ENCODE assay signal across 7 cellular contexts in the genomic region with DNA sequence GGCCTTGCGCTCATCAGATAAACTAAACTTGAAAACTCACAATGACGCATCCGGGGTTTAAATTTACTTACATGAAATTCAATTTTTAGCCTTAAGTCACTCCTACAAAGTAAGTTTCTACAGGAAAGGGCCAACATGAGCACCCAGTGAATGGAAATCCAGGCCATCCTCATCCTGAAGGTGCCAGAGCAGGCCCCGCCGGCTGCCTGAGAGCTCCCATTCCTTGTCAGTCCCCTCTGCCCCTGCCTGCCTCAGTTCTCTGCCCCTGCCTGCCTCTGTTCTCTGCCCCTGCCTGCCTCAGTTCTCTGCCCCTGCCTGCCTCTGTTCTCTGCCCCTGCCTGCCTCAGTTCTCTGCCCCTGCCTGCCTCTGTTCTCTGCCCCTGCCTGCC. TPM values are rescaled to one million over a fixed set of nuclear protein-coding genes. Genes with fewer than 3 reads are reported as not detected.
DNase-seq lines count a peak whose midpoint lies in the region; ATAC-seq and TF ChIP-seq lines count a peak whose summit lies in the region.
"Not testable (repeated sequence)": the region's sequence is repeated elsewhere in the genome, so short reads cannot be mapped to it uniquely, and the experiment has no call there.

No MANE protein-coding gene starts in this region.

- DNase-seq in CD4-positive, CD25-positive, alpha-beta regulatory T cell; T-helper 17 cell; activated CD8-positive, alpha-beta T cell treated with anti-CD3 and anti-CD28 coated beads, Interleukin-2, amount 10 ng/mL, durations not matched to agents 7 days and 5 days; activated naive CD8-positive, alpha-beta T cell treated with anti-CD3 and anti-CD28 coated beads, Interleukin-2, amount 10 ng/mL, durations not matched to agents 7 days and 5 days; neural progenitor cell (ENCODE audit: low spot score): not testable (repeated sequence)

- H3K9ac ChIP-seq in neural progenitor cell: not testable (repeated sequence)

- peak overlapping the region; percentile 43 for H3K27ac ChIP-seq in CD4-positive, CD25-positive, alpha-beta regulatory T cell (ENCODE audit: insufficient read depth, low read length, poor library complexity, severe bottlenecking)
- H3K27ac ChIP-seq in DOHH2 (ENCODE audit: low read depth, low read length); neural progenitor cell: not testable (repeated sequence)

- TF ChIP-seq CTCF in DOHH2 (IDR thresholded peaks at IDR 0.05; ENCODE audit: low read depth, low read length, poor library complexity, severe bottlenecking); neural progenitor cell (IDR thresholded peaks at IDR 0.05): not testable (repeated sequence)

- POLR2A ChIA-PET in activated CD8-positive, alpha-beta T cell treated with anti-CD3 and anti-CD28 coated beads, Interleukin-2, amount 10 ng/mL, durations not matched to agents 7 days and 5 days (lab: Charles Lee): interaction anchor here (0.6 to 2.6 kb wide), 2 partner anchors 9 to 17 kb away, joined by 5 to 12 read pairs; a partner anchor contains a TSS
- POLR2A ChIA-PET in activated naive CD8-positive, alpha-beta T cell treated with anti-CD3 and anti-CD28 coated beads, Interleukin-2, amount 10 ng/mL, durations not matched to agents 7 days and 5 days (lab: Charles Lee): interaction anchor here (1.0 to 3.3 kb wide), 2 partner anchors 16 to 18 kb away, joined by 3 to 29 read pairs; a partner anchor contains a TSS

- not testable (repeated sequence) for H3K9me3 Mint-ChIP-seq in CD4-positive, CD25-positive, alpha-beta regulatory T cell; activated CD8-positive, alpha-beta T cell treated with anti-CD3 and anti-CD28 coated beads, Interleukin-2, amount 10 ng/mL, durations not matched to agents 7 days and 5 days (ENCODE audit: insufficient read depth); activated T-helper 17 cell treated with anti-CD3 and anti-CD28 coated beads, Interleukin-2, amount 50 U/mL, for 72 hours; activated naive CD8-positive, alpha-beta T cell treated with anti-CD3 and anti-CD28 coated beads, Interleukin-2, amount 10 ng/mL, durations not matched to agents 7 days and 5 days; neural progenitor cell

- CTCF ChIA-PET in activated CD8-positive, alpha-beta T cell treated with anti-CD3 and anti-CD28 coated beads, Interleukin-2, amount 10 ng/mL, durations not matched to agents 7 days and 5 days (lab: Charles Lee): not testable (repeated sequence)

- peak overlapping the region in 3 of 4 donors; percentile 10 to 62 (median 15) for H3K4me3 Mint-ChIP-seq in CD4-positive, CD25-positive, alpha-beta regulatory T cell
- H3K4me3 Mint-ChIP-seq in T-helper 17 cell: peak overlapping the region; percentile 78
- H3K4me3 Mint-ChIP-seq in activated CD8-positive, alpha-beta T cell treated with anti-CD3 and anti-CD28 coated beads, Interleukin-2, amount 10 ng/mL, durations not matched to agents 7 days and 5 days: peak overlapping the region; percentile 61
- not testable (repeated sequence) for H3K4me3 Mint-ChIP-seq in activated T-helper 17 cell treated with anti-CD3 and anti-CD28 coated beads, Interleukin-2, amount 50 U/mL, for 72 hours; neural progenitor cell
- H3K4me3 Mint-ChIP-seq in activated naive CD8-positive, alpha-beta T cell treated with anti-CD3 and anti-CD28 coated beads, Interleukin-2, amount 10 ng/mL, durations not matched to agents 7 days and 5 days: peak overlapping the region; percentile 78

- H3K4me3 ChIP-seq in CD4-positive, CD25-positive, alpha-beta regulatory T cell (ENCODE audit: low read depth, low read length); neural progenitor cell: not testable (repeated sequence)
- peak overlapping the region; percentile 52; the same call in 1 of the 2 replicates for H3K4me3 ChIP-seq in DOHH2 (ENCODE audit: low read length)

- H3K27me3 ChIP-seq in CD4-positive, CD25-positive, alpha-beta regulatory T cell (ENCODE audit: control insufficient read depth, insufficient read depth, low read length); DOHH2 (ENCODE audit: control insufficient read depth, low read length); neural progenitor cell: not testable (repeated sequence)

- H4K20me1 ChIP-seq in DOHH2 (ENCODE audit: control insufficient read depth, insufficient read depth, low read depth, low read length); neural progenitor cell (ENCODE audit: low read depth): not testable (repeated sequence)

- H3K4me1 Mint-ChIP-seq in CD4-positive, CD25-positive, alpha-beta regulatory T cell: peaks cover 0 to 25% (median 11%) of the 10 kb centered on the region in 4 donors
- H3K4me1 Mint-ChIP-seq in T-helper 17 cell: peaks cover 10% of the 10 kb centered on the region
- peaks cover 35% of the 10 kb centered on the region for H3K4me1 Mint-ChIP-seq in activated CD8-positive, alpha-beta T cell treated with anti-CD3 and anti-CD28 coated beads, Interleukin-2, amount 10 ng/mL, durations not matched to agents 7 days and 5 days (ENCODE audit: low read depth)
- not testable (repeated sequence) for H3K4me1 Mint-ChIP-seq in activated T-helper 17 cell treated with anti-CD3 and anti-CD28 coated beads, Interleukin-2, amount 50 U/mL, for 72 hours; neural progenitor cell
- peaks cover 19% of the 10 kb centered on the region for H3K4me1 Mint-ChIP-seq in activated naive CD8-positive, alpha-beta T cell treated with anti-CD3 and anti-CD28 coated beads, Interleukin-2, amount 10 ng/mL, durations not matched to agents 7 days and 5 days

- not testable (repeated sequence) for H3K27me3 Mint-ChIP-seq in CD4-positive, CD25-positive, alpha-beta regulatory T cell; T-helper 17 cell; activated CD8-positive, alpha-beta T cell treated with anti-CD3 and anti-CD28 coated beads, Interleukin-2, amount 10 ng/mL, durations not matched to agents 7 days and 5 days (ENCODE audit: low read depth); activated T-helper 17 cell treated with anti-CD3 and anti-CD28 coated beads, Interleukin-2, amount 50 U/mL, for 72 hours; activated naive CD8-positive, alpha-beta T cell treated with anti-CD3 and anti-CD28 coated beads, Interleukin-2, amount 10 ng/mL, durations not matched to agents 7 days and 5 days; neural progenitor cell (ENCODE audit: insufficient read depth, low read depth)

- H3K9me2 ChIP-seq in DOHH2 (replicated peaks; ENCODE audit: control insufficient read depth, low read length): not testable (repeated sequence)

- H3K36me3 ChIP-seq in CD4-positive, CD25-positive, alpha-beta regulatory T cell (ENCODE audit: control insufficient read depth, insufficient read depth, low read length); DOHH2 (ENCODE audit: control insufficient read depth, low read length); neural progenitor cell: not testable (repeated sequence)

- H3F3A ChIP-seq in DOHH2 (ENCODE audit: control insufficient read depth, insufficient read depth): peaks cover 16% of the 10 kb centered on the region; the same call in 1 of the 2 replicates
- H3F3A ChIP-seq in neural progenitor cell (ENCODE audit: low read depth): not testable (repeated sequence)

- not testable (repeated sequence) for ATAC-seq in CD4-positive, CD25-positive, alpha-beta regulatory T cell (ENCODE audit: low read depth in 2 of 2); T-helper 17 cell; activated CD8-positive, alpha-beta T cell treated with anti-CD3 and anti-CD28 coated beads, Interleukin-2, amount 10 ng/mL, durations not matched to agents 7 days and 5 days; activated T-helper 17 cell treated with anti-CD3 and anti-CD28 coated beads, Interleukin-2, amount 50 U/mL, for 72 hours (replicated peaks); activated naive CD8-positive, alpha-beta T cell treated with anti-CD3 and anti-CD28 coated beads, Interleukin-2, amount 10 ng/mL, durations not matched to agents 7 days and 5 days (ENCODE audit: low read depth)

- peak overlapping the region; percentile 83 to 98 (median 94) for H3K27ac Mint-ChIP-seq in CD4-positive, CD25-positive, alpha-beta regulatory T cell
- peak overlapping the region; percentile 78 for H3K27ac Mint-ChIP-seq in T-helper 17 cell
- H3K27ac Mint-ChIP-seq in activated CD8-positive, alpha-beta T cell treated with anti-CD3 and anti-CD28 coated beads, Interleukin-2, amount 10 ng/mL, durations not matched to agents 7 days and 5 days: peak overlapping the region; percentile 96
- H3K27ac Mint-ChIP-seq in activated T-helper 17 cell treated with anti-CD3 and anti-CD28 coated beads, Interleukin-2, amount 50 U/mL, for 72 hours: peak overlapping the region; percentile 88
- H3K27ac Mint-ChIP-seq in activated naive CD8-positive, alpha-beta T cell treated with anti-CD3 and anti-CD28 coated beads, Interleukin-2, amount 10 ng/mL, durations not matched to agents 7 days and 5 days: peak overlapping the region; percentile 96
- not testable (repeated sequence) for H3K27ac Mint-ChIP-seq in neural progenitor cell

- H3K79me2 ChIP-seq in DOHH2 (ENCODE audit: control insufficient read depth, low read length); neural progenitor cell (ENCODE audit: low read depth): not testable (repeated sequence)

- peaks cover 19% of the 10 kb centered on the region for H3K4me1 ChIP-seq in CD4-positive, CD25-positive, alpha-beta regulatory T cell (ENCODE audit: control insufficient read depth, insufficient read depth, low read length, poor library complexity, severe bottlenecking)
- peaks cover 20% of the 10 kb centered on the region for H3K4me1 ChIP-seq in DOHH2 (ENCODE audit: control insufficient read depth, low read length)
- H3K4me1 ChIP-seq in neural progenitor cell: not testable (repeated sequence)

- H2AFZ ChIP-seq in neural progenitor cell (replicated peaks): peak overlapping the region; percentile 79

- H3K9me3 ChIP-seq in CD4-positive, CD25-positive, alpha-beta regulatory T cell (ENCODE audit: control insufficient read depth in 2 of 2, low read length in 2 of 2); DOHH2 (ENCODE audit: control insufficient read depth, insufficient read depth, low read length); T-helper 17 cell (ENCODE audit: control insufficient read depth, low read length, poor library complexity, severe bottlenecking); neural progenitor cell (ENCODE audit: low read depth): not testable (repeated sequence)

- peak overlapping the region; percentile 75 for H3K4me2 ChIP-seq in DOHH2 (ENCODE audit: low read length)
- H3K4me2 ChIP-seq in neural progenitor cell: not testable (repeated sequence)

- peaks cover 33% of the 10 kb centered on the region for H3K36me3 Mint-ChIP-seq in CD4-positive, CD25-positive, alpha-beta regulatory T cell
- not testable (repeated sequence) for H3K36me3 Mint-ChIP-seq in T-helper 17 cell (ENCODE audit: low read depth); neural progenitor cell
- peaks cover 19% of the 10 kb centered on the region for H3K36me3 Mint-ChIP-seq in activated CD8-positive, alpha-beta T cell treated with anti-CD3 and anti-CD28 coated beads, Interleukin-2, amount 10 ng/mL, durations not matched to agents 7 days and 5 days (ENCODE audit: low read depth)
- H3K36me3 Mint-ChIP-seq in activated T-helper 17 cell treated with anti-CD3 and anti-CD28 coated beads, Interleukin-2, amount 50 U/mL, for 72 hours (ENCODE audit: low read depth): peaks cover 19% of the 10 kb centered on the region
- H3K36me3 Mint-ChIP-seq in activated naive CD8-positive, alpha-beta T cell treated with anti-CD3 and anti-CD28 coated beads, Interleukin-2, amount 10 ng/mL, durations not matched to agents 7 days and 5 days: peaks cover 21% of the 10 kb centered on the region

RNA-seq across cellular contexts. Expression of a gene that starts 17.7 kb away (rescaled TPM):
- 66.8 TPM for total RNA-seq in CD4-positive, CD25-positive, alpha-beta regulatory T cell
- polyA plus RNA-seq in CD4-positive, CD25-positive, alpha-beta regulatory T cell: 100 to 1,000 TPM in 3 of 4 donors, 10 to 100 TPM in 1; 85.4 to 126 (median 110) TPM
- total RNA-seq in T-helper 17 cell (10 to 100 TPM; 70.5 to 78.7 TPM), neural progenitor cell (ENCODE audit: low replicate concordance) (16.6 and 23.5 TPM in 2 replicates)
- 10 to 100 TPM; 49.2 to 51.5 TPM for total RNA-seq in activated CD8-positive, alpha-beta T cell treated with anti-CD3 and anti-CD28 coated beads, Interleukin-2, amount 10 ng/mL, durations not matched to agents 7 days and 5 days
- 10 to 100 TPM; 65.8 to 92.1 TPM for total RNA-seq in activated T-helper 17 cell treated with anti-CD3 and anti-CD28 coated beads, Interleukin-2, amount 50 U/mL, for 72 hours
- 10 to 100 TPM; 50.5 to 56.7 TPM for total RNA-seq in activated naive CD8-positive, alpha-beta T cell treated with anti-CD3 and anti-CD28 coated beads, Interleukin-2, amount 10 ng/mL, durations not matched to agents 7 days and 5 days
